9 cellular contexts compared by ENCODE assay signal in genomic region chr5:175657593-175658271, GRCh38. TPM values are rescaled to one million over a fixed set of nuclear protein-coding genes. Genes with fewer than 3 reads are reported as not detected.
DNase-seq lines count a peak whose midpoint lies in the region; ATAC-seq, FAIRE-seq and TF ChIP-seq lines count a peak whose summit lies in the region.
"Had no signal": no experiment of that assay in that cellular context is flagged by ENCODE, and none has a peak within 500 bp of the region (broad histone marks: within the 10 kb centered on the region; RNA-seq: fewer than 3 reads in every experiment).

Gene HRH2, plus strand, starts transcription at chr5:175658071. Its CDS starts 25,163 bp downstream, at chr5:175683234.

- H3K27me3 Mint-ChIP-seq in activated CD4-positive, alpha-beta T cell treated with anti-CD3 and anti-CD28 coated beads, Interleukin-2, amount 10 ng/mL, durations not matched to agents 24 days and 14 days, result peaks cover 2% of the 10 kb centered on the region
- H3K27me3 Mint-ChIP-seq in naive B cell, result peaks cover 38 to 67% (median 41%) of the 10 kb centered on the region in 3 donors
- no peaks in the 10 kb centered on the region for H3K27me3 Mint-ChIP-seq in Caco-2 (ENCODE audit: insufficient read depth, unreplicated experiment)

- H3K4me1 ChIP-seq in H1 (replicated peaks in 1 of 4; ENCODE audit: control insufficient read depth in 3 of 4, insufficient read depth in 4 of 4, low read length in 3 of 4), result peaks cover 0 to 11% (median 2%) of the 10 kb centered on the region in 4 experiments; a peak in 5 of 7 replicates
- H3K4me1 ChIP-seq in thymus (ENCODE audit: control insufficient read depth, insufficient read depth, low read length), result peaks cover 44% of the 10 kb centered on the region
- peaks cover 6% of the 10 kb centered on the region; the same call in 1 of the 2 replicates for H3K4me1 ChIP-seq in Caco-2

- H3K36me3 ChIP-seq in H1 (ENCODE audit: control insufficient read depth in 2 of 4, insufficient read depth in 4 of 4, low read length in 3 of 4) (no peaks in the 10 kb centered on the region), thymus (ENCODE audit: control insufficient read depth, insufficient read depth) (no peaks in the 10 kb centered on the region), Caco-2 (ENCODE audit: control insufficient read depth, insufficient read depth, low read length) (no peaks in the 10 kb centered on the region)

- H3K4me3 Mint-ChIP-seq in activated CD4-positive, alpha-beta T cell treated with anti-CD3 and anti-CD28 coated beads, Interleukin-2, amount 10 ng/mL, durations not matched to agents 24 days and 14 days, result peak within 1 kb of the TSS; percentile 100
- H3K4me3 Mint-ChIP-seq in naive B cell (peak within 1 kb of the TSS; percentile 46 to 90 (median 70)), Caco-2 (ENCODE audit: unreplicated experiment) (no peak within 1 kb of the TSS)

- H3K18ac ChIP-seq in H1 (ENCODE audit: extremely low read depth, low read length), result peak within 1 kb of the TSS; percentile 85

- no TSS peak for BruUV-seq in Caco-2 (replicated peaks; lab: Mats Ljungman, UMichigan)

- no peak within 1 kb of the TSS for H3K14ac ChIP-seq in H1 (ENCODE audit: insufficient read length)

- TF ChIP-seq RAD21 in H1 (IDR thresholded peaks at IDR 0.05 in 1 of 2, conservative IDR thresholded peaks at IDR 0.05 in 1 of 2; ENCODE audit: low read depth in 2 of 2, low read length in 2 of 2), result peak in 1 of 2 experiments; percentile 11; a peak in 1 of 4 replicates

- no peak within 1 kb of the TSS for H3K4ac ChIP-seq in H1 (replicated peaks; ENCODE audit: insufficient read length, low read depth, low read length)

- CTCF ChIA-PET in H1 (lab: Charles Lee; ENCODE audit: partially characterized antibody), result interaction anchor here (0.7 to 3.6 kb wide), 6 partner anchors 8 to 124 kb away, joined by 3 to 14 read pairs (median 4); no protein-coding TSS in a partner anchor
- CTCF ChIA-PET in Caco-2 (lab: Charles Lee), result no interaction called here

- no peaks in the 10 kb centered on the region for H3K9me3 Mint-ChIP-seq in activated CD4-positive, alpha-beta T cell treated with anti-CD3 and anti-CD28 coated beads, Interleukin-2, amount 10 ng/mL, durations not matched to agents 24 days and 14 days
- H3K9me3 Mint-ChIP-seq in naive B cell (peaks cover 0 to 4% (median 0%) of the 10 kb centered on the region in 7 donors), Caco-2 (ENCODE audit: unreplicated experiment) (no peaks in the 10 kb centered on the region)

- peak within 1 kb of the TSS; percentile 94 for H3K4me2 ChIP-seq in H1 (ENCODE audit: insufficient read depth in 1 of 2, low read depth in 2 of 2, low read length in 2 of 2)

- H4K8ac ChIP-seq in H1 (ENCODE audit: extremely low read depth, insufficient read depth, low read length), result peak within 1 kb of the TSS; percentile 28

- H2BK15ac ChIP-seq in H1 (ENCODE audit: low read length), result peak within 1 kb of the TSS; percentile 34; the same call in 1 of the 2 replicates

- no peaks in the 10 kb centered on the region for H3K79me2 ChIP-seq in H1 (ENCODE audit: control insufficient read depth in 1 of 2, insufficient read depth in 2 of 2, low read length in 2 of 2)

- H2BK12ac ChIP-seq in H1 (ENCODE audit: low read depth, low read length), result peak within 1 kb of the TSS; percentile 62; the same call in 1 of the 2 replicates

- POLR2A ChIA-PET in H1 (lab: Charles Lee; ENCODE audit: partially characterized antibody), result interaction anchor here (0.7 to 1.3 kb wide), 3 partner anchors 16 to 41 kb away, joined by 3 to 4 read pairs (median 3); no protein-coding TSS in a partner anchor
- POLR2A ChIA-PET in Caco-2 (lab: Charles Lee), result no interaction called here

- peaks cover 11% of the 10 kb centered on the region; the same call in 1 of the 2 replicates for H3K23me2 ChIP-seq in H1 (ENCODE audit: low read depth, low read length)

- FAIRE-seq in H1 (lab: Jason Lieb, UNC), result no peak

- H3K4me1 Mint-ChIP-seq in activated CD4-positive, alpha-beta T cell treated with anti-CD3 and anti-CD28 coated beads, Interleukin-2, amount 10 ng/mL, durations not matched to agents 24 days and 14 days, result peaks cover 77% of the 10 kb centered on the region
- H3K4me1 Mint-ChIP-seq in naive B cell, result peaks cover 6 to 13% (median 7%) of the 10 kb centered on the region in 3 donors
- H3K4me1 Mint-ChIP-seq in Caco-2 (ENCODE audit: low read depth, unreplicated experiment), result no peaks in the 10 kb centered on the region

- H3K4me3 ChIP-seq in H1 (ENCODE audit: extremely low read depth in 1 of 4, insufficient read depth in 2 of 4, low read depth in 3 of 4, low read length in 4 of 4), result peak within 1 kb of the TSS; percentile 51 to 83 (median 80)
- H3K4me3 ChIP-seq in thymus (ENCODE audit: low read length), result peak within 1 kb of the TSS; percentile 83
- H3K4me3 ChIP-seq in Caco-2 (ENCODE audit: low read depth, low read length), result no peak within 1 kb of the TSS

- no peaks in the 10 kb centered on the region for H4K20me1 ChIP-seq in H1 (replicated peaks in 1 of 2; ENCODE audit: control insufficient read depth in 1 of 2, insufficient read depth in 2 of 2, low read length in 2 of 2)

- 2% methylated on average over 36 of the region's 58 CpGs; no CpG with 5 or more reads in 1 of the 2 experiments for WGBS in H1 (ENCODE audit: extremely low coverage in 1 of 2, insufficient coverage in 1 of 2, insufficient read length in 1 of 2, insufficient replicate concordance in 2 of 2, low coverage in 1 of 2, low lambda C conversion rate in 2 of 2, missing lambda C conversion rate in 1 of 2), 2 experiments
- whole genome bisulfite sequencing in thymus, result 1% methylated on average over 58 of the region's 58 CpGs

- no peak for TF ChIP-seq POLR2A in H1 (IDR thresholded peaks at IDR 0.05; ENCODE audit: control extremely low read depth in 1 of 2, low read depth in 2 of 2, low read length in 2 of 2)

- no peak within 1 kb of the TSS for H3K56ac ChIP-seq in H1 (replicated peaks; ENCODE audit: insufficient read length, low read depth, low read length)

- no peak within 1 kb of the TSS for H3K23ac ChIP-seq in H1 (ENCODE audit: insufficient read length)

- no peak for ATAC-seq in naive B cell (ENCODE audit: low read depth in 2 of 2)
- no peak for ATAC-seq in GM19455 (IDR thresholded peaks at IDR 0.05; ENCODE audit: unreplicated experiment)

- H4K91ac ChIP-seq in H1 (replicated peaks; ENCODE audit: insufficient read length, low read length), result peak within 1 kb of the TSS; percentile 26

- intact Hi-C loops in activated CD4-positive, alpha-beta T cell treated with anti-CD3 and anti-CD28 coated beads, Interleukin-2, amount 10 ng/mL, durations not matched to agents 24 days and 14 days (cut with micrococcal nuclease), result loop anchor here (1.0 to 10.0 kb wide), 4 partner anchors 39 to 1773 kb away; partner anchors contain the start of genes CPEB4 and SFXN1
- intact Hi-C loops in Caco-2 (cut with micrococcal nuclease; ENCODE audit: unreplicated experiment), result no loop called here

- H2BK5ac ChIP-seq in H1 (ENCODE audit: low read depth, low read length), result no peak within 1 kb of the TSS; the same call in 1 of the 2 replicates

- H3K27ac Mint-ChIP-seq in activated CD4-positive, alpha-beta T cell treated with anti-CD3 and anti-CD28 coated beads, Interleukin-2, amount 10 ng/mL, durations not matched to agents 24 days and 14 days, result peak within 1 kb of the TSS; percentile 98
- peak within 1 kb of the TSS in 2 of 6 donors; percentile 24 to 73 for H3K27ac Mint-ChIP-seq in naive B cell
- no peak within 1 kb of the TSS for H3K27ac Mint-ChIP-seq in Caco-2 (ENCODE audit: unreplicated experiment)

- no peak for TF ChIP-seq CTCF in H1 (IDR thresholded peaks at IDR 0.05; ENCODE audit: control extremely low read depth in 1 of 3, insufficient read depth in 1 of 3, low read depth in 1 of 3, low read length in 3 of 3)
- TF ChIP-seq CTCF in Caco-2 (IDR thresholded peaks at IDR 0.05; ENCODE audit: insufficient read depth in 1 of 2, low read depth in 1 of 2, low read length in 1 of 2, severe bottlenecking in 1 of 2, unreplicated experiment in 1 of 2), result no peak

- H3K9ac ChIP-seq in H1 (replicated peaks in 1 of 4; ENCODE audit: extremely low read depth in 1 of 4, low read depth in 3 of 4, low read length in 3 of 4), result peak within 1 kb of the TSS in 3 of 4 experiments; percentile 45 to 55 (median 50); a peak in 6 of 7 replicates

- TF ChIP-seq EP300 in H1 (IDR thresholded peaks at IDR 0.05; ENCODE audit: borderline replicate concordance in 1 of 2, low read depth in 2 of 2, low read length in 2 of 2), result no peak

- H3K27me3 ChIP-seq in H1 (replicated peaks in 1 of 4; ENCODE audit: control insufficient read depth in 3 of 4, extremely low read depth in 1 of 4, insufficient read depth in 3 of 4, low read length in 3 of 4) (peaks cover 0 to 6% (median 0%) of the 10 kb centered on the region in 4 experiments; a peak in 5 of 7 replicates), thymus (ENCODE audit: control insufficient read depth, insufficient read depth) (no peaks in the 10 kb centered on the region), Caco-2 (replicated peaks; ENCODE audit: control insufficient read depth, insufficient read depth, low read length) (no peaks in the 10 kb centered on the region)

- H3K79me1 ChIP-seq in H1 (ENCODE audit: low read depth, low read length), result no peaks in the 10 kb centered on the region

- peaks cover 52% of the 10 kb centered on the region for H3K36me3 Mint-ChIP-seq in activated CD4-positive, alpha-beta T cell treated with anti-CD3 and anti-CD28 coated beads, Interleukin-2, amount 10 ng/mL, durations not matched to agents 24 days and 14 days (ENCODE audit: low read depth)
- H3K36me3 Mint-ChIP-seq in naive B cell (peaks cover 0 to 15% of the 10 kb centered on the region in 2 donors), Caco-2 (ENCODE audit: insufficient read depth, unreplicated experiment) (no peaks in the 10 kb centered on the region)

- H3K27ac ChIP-seq in H1 (ENCODE audit: low read depth, low read length) (no peak within 1 kb of the TSS), thymus (ENCODE audit: low read depth) (peak within 1 kb of the TSS; percentile 78)

- peak within 1 kb of the TSS; percentile 42; the same call in 1 of the 2 replicates for H2AFZ ChIP-seq in H1 (ENCODE audit: low read length)

- DNase-seq in NCI-H2196 (lab: John Stamatoyannopoulos, UW; ENCODE audit: unreplicated experiment) (peak; percentile 36), NCI-H2196 treated with DMSO at 0.1 percent for 48 hours (lab: John Stamatoyannopoulos, UW; ENCODE audit: unreplicated experiment) (no peak), H1 (ENCODE audit: low read depth in 1 of 2, low spot score in 2 of 2) (peak in 1 of 2 experiments; percentile 71), naive B cell (no peak), Caco-2 (no peak)
- peak; percentile 90 for DNase-seq in activated CD4-positive, alpha-beta T cell treated with anti-CD3 and anti-CD28 coated beads, Interleukin-2, amount 10 ng/mL, durations not matched to agents 24 days and 14 days

- H2BK20ac ChIP-seq in H1 (ENCODE audit: low read length), result 0 out of 2 replicates have a peak within 1 kb of the TSS, but pooled peaks have one; percentile 49

- H2BK120ac ChIP-seq in H1 (replicated peaks; ENCODE audit: low read depth, low read length), result no peak within 1 kb of the TSS

- H4K5ac ChIP-seq in H1 (ENCODE audit: insufficient read length, low read depth, low read length), result peak within 1 kb of the TSS; percentile 7

- H2AK5ac ChIP-seq in H1 (ENCODE audit: low read depth, low read length), result no peak within 1 kb of the TSS

- H3K9me3 ChIP-seq in H1 (ENCODE audit: insufficient read depth in 2 of 2, low read depth in 1 of 2, low read length in 1 of 2) (no peaks in the 10 kb centered on the region), thymus (ENCODE audit: control insufficient read depth) (no peaks in the 10 kb centered on the region), Caco-2 (no peaks in the 10 kb centered on the region)

RNA-seq across cellular contexts. Expression of gene HRH2, which starts in this region (rescaled TPM):
- 67.3 and 70.4 TPM in 2 replicates for total RNA-seq in activated CD4-positive, alpha-beta T cell treated with anti-CD3 and anti-CD28 coated beads, Interleukin-2, amount 10 ng/mL, durations not matched to agents 24 days and 14 days
- total RNA-seq in H1 (2021; fragmentation: NEBNext Ultra II Directional; extraction: Animal tissue kit (Norgen Biotek cat#: 25700)), result 8.1 and 9.3 TPM in 2 replicates
- polyA plus RNA-seq in H1 (2011; rRNA removed) (7.8 and 10.2 TPM in 2 replicates), naive B cell (ENCODE audit: low read depth in 6 of 6) (not detected), thymus (5.2 TPM)
- 4.0 TPM for polyA plus RNA-seq in H1 (2011; cell fraction: cytosol; rRNA removed)
- polyA plus RNA-seq in H1 (2011; cell fraction: nucleus; rRNA removed), result 10.3 TPM
- polyA plus RNA-seq in H1 (2012, experiment 1 of 2), result 6.5 to 7.4 TPM (median 7.2 TPM) in 4 replicates
- 5.5 TPM for polyA plus RNA-seq in H1 (2012, experiment 2 of 2)
- 9.8 TPM for polyA plus RNA-seq in H1 (2013, experiment 1 of 2)
- 9.8 TPM for polyA plus RNA-seq in H1 (2013, experiment 2 of 2)
- 16.1 and 21.8 TPM in 2 replicates for polyA minus RNA-seq in H1 (2011; rRNA and poly(A)+ RNA removed)
- polyA minus RNA-seq in H1 (2011; cell fraction: cytosol; rRNA and poly(A)+ RNA removed), result 5.1 TPM
- polyA minus RNA-seq in H1 (2011; cell fraction: nucleus; rRNA and poly(A)+ RNA removed), result 12.5 TPM
- not detected in 2 replicates for total RNA-seq in Caco-2 (2022)
- polyA plus RNA-seq: BJ had no signal

Comparison
In these comparisons a context has a peak if more than half of its experiments do, and no peak if none do; other contexts are left out.
1. DNase-seq: peak in NCI-H2196 (single experiment) and activated CD4-positive, alpha-beta T cell treated with anti-CD3 and anti-CD28 coated beads, Interleukin-2, amount 10 ng/mL, durations not matched to agents 24 days and 14 days (single experiment); none in NCI-H2196 treated with DMSO at 0.1 percent for 48 hours (single experiment), naive B cell (single experiment) and Caco-2 (0 of 2).